Comparison of ENCODE assay signal across 26 cellular contexts in genomic region chr4:157280673-157281072, GRCh38.
DNase-seq lines count a peak whose midpoint lies in the region; ATAC-seq, FAIRE-seq and TF ChIP-seq lines count a peak whose summit lies in the region.
"Had no signal": no experiment of that assay in that cellular context is flagged by ENCODE, and none has a peak within 500 bp of the region (broad histone marks: within the 10 kb centered on the region; RNA-seq: fewer than 3 reads in every experiment).

No MANE protein-coding gene starts in this region.

- no peaks in the 10 kb centered on the region for H3K36me3 ChIP-seq in breast epithelium
- H3K36me3 ChIP-seq in astrocyte (ENCODE audit: insufficient read depth, low read length), result no peaks in the 10 kb centered on the region
- no peaks in the 10 kb centered on the region for H3K36me3 ChIP-seq in colonic mucosa
- H3K36me3 ChIP-seq: Peyer's patch, SJSA1 had no signal

- H3K4me1 ChIP-seq in breast epithelium, result no peaks in the 10 kb centered on the region
- no peaks in the 10 kb centered on the region for H3K4me1 ChIP-seq in astrocyte (ENCODE audit: insufficient read depth, low read length)
- no peaks in the 10 kb centered on the region for H3K4me1 ChIP-seq in foreskin keratinocyte
- no peaks in the 10 kb centered on the region for H3K4me1 ChIP-seq in colonic mucosa
- H3K4me1 ChIP-seq: Peyer's patch, SJSA1 had no signal

- H3K9me3 ChIP-seq in breast epithelium, result peaks cover 0 to 5% of the 10 kb centered on the region in 2 donors
- H3K9me3 ChIP-seq in astrocyte (ENCODE audit: insufficient read depth, low read depth, low read length), result no peaks in the 10 kb centered on the region
- H3K9me3 ChIP-seq in colonic mucosa, result no peaks in the 10 kb centered on the region
- H3K9me3 ChIP-seq: Peyer's patch, SJSA1 had no signal

- DNase-seq in MCF 10A (ENCODE audit: unreplicated experiment) (peak; percentile 14), breast epithelium (ENCODE audit: low spot score in 2 of 2) (no peak), astrocyte (ENCODE audit: low read depth) (peak; percentile 23), foreskin keratinocyte (peak; percentile 9 to 49), GM19239 (ENCODE audit: insufficient read length, low spot score) (no peak), OCI-M1 (lab: John Stamatoyannopoulos, UW) (no peak), colonic mucosa (no peak), NCI-H510A treated with DMSO at 0.1 percent for 48 hours (lab: John Stamatoyannopoulos, UW) (no peak)
- DNase-seq: Calu3; CD8-positive, alpha-beta memory T cell; DMS153; GDM1; H7; NCI-H1092 treated with DMSO at 0.1 percent for 48 hours; NCI-H1436 treated with DMSO at 0.1 percent for 48 hours; NCI-H1930; NCI-H774; NK-92 treated with Interleukin-12 subunit alpha and Interleukin-12 subunit beta, amount 100 ng/mL, for 24 hours; Peyer's patch had no signal

- no peak overlapping the region for H3K4me2 ChIP-seq in astrocyte (ENCODE audit: low read length)

- POLR2A ChIA-PET in MCF 10A (lab: Yijun Ruan, JAX), result interaction anchor here (0.6 to 1.7 kb wide), 4 partner anchors 11 to 463 kb away, joined by 3 to 5 read pairs (median 3); no protein-coding TSS in a partner anchor

- H3K27ac ChIP-seq in breast epithelium, result no peak overlapping the region
- no peak overlapping the region for H3K27ac ChIP-seq in astrocyte (ENCODE audit: low read depth, low read length)
- H3K27ac ChIP-seq in foreskin keratinocyte, result no peak overlapping the region
- no peak overlapping the region for H3K27ac ChIP-seq in colonic mucosa
- H3K27ac ChIP-seq: 22Rv1, C4-2B, Peyer's patch, SJSA1 had no signal

- no peaks in the 10 kb centered on the region for H4K20me1 ChIP-seq in astrocyte (ENCODE audit: insufficient read depth, low read length)

- H3K4me1 Mint-ChIP-seq in MCF 10A (ENCODE audit: insufficient read depth, unreplicated experiment) (no peaks in the 10 kb centered on the region), astrocyte (ENCODE audit: low read depth, unreplicated experiment) (no peaks in the 10 kb centered on the region)
- H3K4me1 Mint-ChIP-seq: CD8-positive, alpha-beta memory T cell had no signal

- no peaks in the 10 kb centered on the region for H3K27me3 Mint-ChIP-seq in MCF 10A (ENCODE audit: insufficient read depth, unreplicated experiment)
- H3K27me3 Mint-ChIP-seq in astrocyte (ENCODE audit: low read depth, unreplicated experiment), result no peaks in the 10 kb centered on the region
- H3K27me3 Mint-ChIP-seq: CD8-positive, alpha-beta memory T cell had no signal

- CTCF ChIA-PET in MCF 10A (lab: Yijun Ruan, JAX), result interaction anchor here (0.6 to 1.1 kb wide), 2 partner anchors 15 to 186 kb away, joined by 3 read pairs; no protein-coding TSS in a partner anchor

- no peak overlapping the region for H3K9ac ChIP-seq in astrocyte (ENCODE audit: low read length)
- no peak overlapping the region for H3K9ac ChIP-seq in colonic mucosa (ENCODE audit: low read depth in 2 of 2, low read length in 2 of 2)

- BruUV-seq in MCF 10A (replicated peaks; lab: Mats Ljungman, UMichigan), result no TSS peak

- H2AFZ ChIP-seq in astrocyte (ENCODE audit: low read depth, low read length), result no peak overlapping the region

- H3K27me3 ChIP-seq in breast epithelium (no peaks in the 10 kb centered on the region), astrocyte (ENCODE audit: insufficient read depth, low read length) (no peaks in the 10 kb centered on the region), foreskin keratinocyte (peaks cover 3% of the 10 kb centered on the region), colonic mucosa (no peaks in the 10 kb centered on the region)
- H3K27me3 ChIP-seq: Peyer's patch, SJSA1 had no signal

- no peaks in the 10 kb centered on the region for H3K79me2 ChIP-seq in astrocyte (ENCODE audit: insufficient read depth, low read length)

- no peak for FAIRE-seq in astrocyte (lab: Jason Lieb, UNC)
- no peak for FAIRE-seq in GM19239 (lab: Jason Lieb, UNC)
- FAIRE-seq: GM18507, HepG2, K562 had no signal

- no peaks in the 10 kb centered on the region for H3K9me3 Mint-ChIP-seq in MCF 10A (ENCODE audit: unreplicated experiment)
- H3K9me3 Mint-ChIP-seq in astrocyte (ENCODE audit: unreplicated experiment), result peaks cover under 1% of the 10 kb centered on the region

- intact Hi-C loops in MCF 10A (cut with micrococcal nuclease), result no loop called here
- intact Hi-C loops in breast epithelium (cut with DNase I; ENCODE audit: low total_unique reads), result no loop called here
- intact Hi-C loops in colonic mucosa (cut with DNase I), result no loop called here

- no peak for TF ChIP-seq CTCF in MCF 10A (IDR thresholded peaks at IDR 0.05; ENCODE audit: unreplicated experiment)
- no peak for TF ChIP-seq CTCF in breast epithelium (IDR thresholded peaks at IDR 0.05)
- no peak for TF ChIP-seq CTCF in astrocyte (IDR thresholded peaks at IDR 0.05; ENCODE audit: insufficient read depth, low read depth, low read length)
- no peak for TF ChIP-seq CTCF in foreskin keratinocyte (conservative IDR thresholded peaks at IDR 0.05)
- TF ChIP-seq CTCF in colonic mucosa (IDR thresholded peaks at IDR 0.05), result no peak

- H3K36me3 Mint-ChIP-seq in MCF 10A (ENCODE audit: insufficient read depth, unreplicated experiment), result no peaks in the 10 kb centered on the region
- H3K36me3 Mint-ChIP-seq in astrocyte (ENCODE audit: low read depth, unreplicated experiment), result no peaks in the 10 kb centered on the region
- H3K36me3 Mint-ChIP-seq: CD8-positive, alpha-beta memory T cell had no signal

- H3K27ac Mint-ChIP-seq in MCF 10A (ENCODE audit: low read depth, unreplicated experiment) (no peak overlapping the region), astrocyte (ENCODE audit: unreplicated experiment) (no peak overlapping the region)

- no peak for TF ChIP-seq POLR2A in breast epithelium (IDR thresholded peaks at IDR 0.05)

- H3K4me3 ChIP-seq in breast epithelium (no peak overlapping the region), astrocyte (ENCODE audit: insufficient read depth, low read depth, low read length) (no peak overlapping the region), colonic mucosa (no peak overlapping the region)
- H3K4me3 ChIP-seq: K562, Peyer's patch, SJSA1 had no signal

- H3K4me3 Mint-ChIP-seq in MCF 10A (ENCODE audit: unreplicated experiment) (no peak overlapping the region), astrocyte (ENCODE audit: unreplicated experiment) (no peak overlapping the region)
- H3K4me3 Mint-ChIP-seq: CD8-positive, alpha-beta memory T cell had no signal

- peak; percentile 35 for ATAC-seq in foreskin keratinocyte
- ATAC-seq: HepG2, K562, Right ventricle myocardium inferior had no signal

Comparison
In these comparisons a context has a peak if more than half of its experiments do, and no peak if none do; other contexts are left out.
1. DNase-seq: peak in MCF 10A (single experiment), astrocyte (single experiment) and foreskin keratinocyte (2 of 2); none in breast epithelium (0 of 2), GM19239 (single experiment), OCI-M1 (single experiment), colonic mucosa (single experiment) and NCI-H510A treated with DMSO at 0.1 percent for 48 hours (single experiment).